In genomic region chr7:100691676-100692577, GRCh38 we compare ENCODE assay signal across 8 cellular contexts. TPM values are rescaled to one million over a fixed set of nuclear protein-coding genes. Genes with fewer than 3 reads are reported as not detected.
DNase-seq lines count a peak whose midpoint lies in the region; ATAC-seq and TF ChIP-seq lines count a peak whose summit lies in the region.

No MANE protein-coding gene starts in this region.

- H3K4me1 Mint-ChIP-seq in CD14-positive monocyte: peaks cover 23% of the 10 kb centered on the region

- peak overlapping the region in 1 of 7 donors; percentile 58 for H3K27ac Mint-ChIP-seq in CD14-positive monocyte

- TF ChIP-seq CTCF in CD14-positive monocyte (IDR thresholded peaks at IDR 0.05) (peak; percentile 82), choroid plexus epithelial cell (conservative IDR thresholded peaks at IDR 0.05; ENCODE audit: low read depth, low read length) (peak; percentile 88)

- H3K4me3 ChIP-seq in choroid plexus epithelial cell (ENCODE audit: low read depth, low read length): peak overlapping the region; percentile 34

- peak overlapping the region; percentile 94 to 98 for H3K4me3 Mint-ChIP-seq in CD14-positive monocyte

- peaks cover 12 to 18% (median 15%) of the 10 kb centered on the region in 3 donors for H3K27me3 Mint-ChIP-seq in CD14-positive monocyte (ENCODE audit: low read depth in 3 of 3)

- peaks cover 20 to 28% of the 10 kb centered on the region in 2 donors for H3K36me3 Mint-ChIP-seq in CD14-positive monocyte

- H3K9me3 Mint-ChIP-seq in CD14-positive monocyte: no peaks in the 10 kb centered on the region

- ATAC-seq in left colon (peak; percentile 77), GM21515 (IDR thresholded peaks at IDR 0.05; ENCODE audit: unreplicated experiment) (no peak)

- DNase-seq in CD14-positive monocyte (ENCODE audit: low spot score): no peak
- peak; percentile 63 for DNase-seq in H4 (ENCODE audit: low spot score)
- peak; percentile 72 for DNase-seq in NCI-H345 (lab: John Stamatoyannopoulos, UW)
- DNase-seq in activated CD4-positive, alpha-beta T cell treated with anti-CD3 and anti-CD28 coated beads for 4 hours: peak; percentile 75 to 86
- DNase-seq in choroid plexus epithelial cell (ENCODE audit: low read depth): peak; percentile 79
- peak; percentile 65 to 82 for DNase-seq in left colon
- DNase-seq in stimulated activated CD4-positive, alpha-beta T cell treated with anti-CD3 and anti-CD28 coated beads, Interleukin-1b, Interleukin-23, amount 100 ng/mL, for 4 hours (ENCODE audit: low read depth in 2 of 2): peak; percentile 75 to 81

- intact Hi-C loops in CD14-positive monocyte (cut with micrococcal nuclease): loop anchor here in 1 of 2 donors (2.0 kb wide), 1 partner anchor 87 kb away; no protein-coding TSS in a partner anchor
- intact Hi-C loops in left colon (cut with DNase I, micrococcal nuclease): no loop called here

RNA-seq across cellular contexts. Expression of gene GIGYF1, which starts 2.1 kb away (rescaled TPM):
- polyA plus RNA-seq in CD14-positive monocyte: under 1 TPM; 0.30 to 0.34 TPM
- 2.6 and 4.1 TPM in 2 replicates for total RNA-seq in H4 (2014; rRNA removed; shearing (Covaris generic))
- 10 to 100 TPM; 29.0 to 32.4 TPM for total RNA-seq in left colon

RNA-seq across cellular contexts. Expression of gene POP7, which starts 14.0 kb away (rescaled TPM):
- polyA plus RNA-seq in CD14-positive monocyte: 10 to 100 TPM; 41.6 to 48.5 TPM
- 61.6 and 80.1 TPM in 2 replicates for total RNA-seq in H4 (2014; rRNA removed; shearing (Covaris generic))
- total RNA-seq in left colon: 10 to 100 TPM; 21.5 to 25.0 TPM

RNA-seq across cellular contexts. Expression of gene GNB2, which starts 18.4 kb away (rescaled TPM):
- 10 to 100 TPM; 90.0 to 94.6 TPM for polyA plus RNA-seq in CD14-positive monocyte
- total RNA-seq in H4 (2014; rRNA removed; shearing (Covaris generic)): 65.0 and 67.1 TPM in 2 replicates
- total RNA-seq in left colon: 100 to 1,000 TPM; 273 to 279 TPM

RNA-seq across cellular contexts. Expression of gene EPO, which starts 28.3 kb away (rescaled TPM):
- polyA plus RNA-seq in CD14-positive monocyte: not detected
- total RNA-seq in H4 (2014; rRNA removed; shearing (Covaris generic)): not detected in 2 replicates
- not detected for total RNA-seq in left colon

RNA-seq across cellular contexts. Expression of gene ACTL6B, which starts 35.7 kb away (rescaled TPM):
- polyA plus RNA-seq in CD14-positive monocyte: not detected
- total RNA-seq in H4 (2014; rRNA removed; shearing (Covaris generic)): not detected in 2 replicates
- total RNA-seq in left colon: under 1 TPM in 1 of 2 donors, not detected in 1; 0.42 TPM
